ENCODE assay signal across 24 cellular contexts in genomic region chr12:1826401-1826800, GRCh38. TPM values are rescaled to one million over a fixed set of nuclear protein-coding genes. Genes with fewer than 3 reads are reported as not detected.
A peak's percentile ranks its signal among the peaks of the same experiment; 100 is the strongest.
DNase-seq lines count a peak whose midpoint lies in the region; ATAC-seq, FAIRE-seq and TF ChIP-seq lines count a peak whose summit lies in the region.
"Had no signal": no experiment of that assay in that cellular context is flagged by ENCODE, and none has a peak within 500 bp of the region (broad histone marks: within the 10 kb centered on the region; RNA-seq: fewer than 3 reads in every experiment).

No MANE protein-coding gene starts in this region.

- TF ChIP-seq CTCF in HepG2 (CRISPR knock-in tag; IDR thresholded peaks at IDR 0.05) (no peak), right lobe of liver (IDR thresholded peaks at IDR 0.05) (no peak)

- H2AK5ac ChIP-seq in mesendoderm (ENCODE audit: low read length), result no peak overlapping the region

- H3K9me3 ChIP-seq in HepG2 (ENCODE audit: low read length) (no peaks in the 10 kb centered on the region), right lobe of liver (no peaks in the 10 kb centered on the region)
- H3K9me3 ChIP-seq: A549, BE2C, Caco-2, HAP-1 had no signal

- H4K20me1 ChIP-seq in HepG2 (ENCODE audit: insufficient read depth, low read length), result no peaks in the 10 kb centered on the region

- H3K79me1 ChIP-seq in mesendoderm (ENCODE audit: low read length), result no peaks in the 10 kb centered on the region

- no peak overlapping the region for H2BK15ac ChIP-seq in mesendoderm (replicated peaks; ENCODE audit: low read depth)

- WGBS in HepG2 (ENCODE audit: low lambda C conversion rate), result 29% methylated on average over 6 of the region's 15 CpGs
- WGBS in right lobe of liver (ENCODE audit: insufficient coverage, low coverage, low lambda C conversion rate, missing lambda C conversion rate), result 54% methylated on average over 2 of the region's 15 CpGs
- WGBS in mesendoderm (ENCODE audit: extremely low coverage, insufficient coverage, low lambda C conversion rate), result no CpG with 5 or more reads among the region's 15 CpGs

- no peak overlapping the region for H4K5ac ChIP-seq in mesendoderm (ENCODE audit: low read length)

- CTCF ChIA-PET in HepG2 (lab: Yijun Ruan, JAX; ENCODE audit: low intra/inter-chr PET ratio, low total read pairs), result no interaction called here

- H3K27me3 ChIP-seq in HepG2 (ENCODE audit: control insufficient read depth in 1 of 2, insufficient read depth in 2 of 2, low read length in 2 of 2) (peaks cover 14 to 42% of the 10 kb centered on the region in 2 experiments; a peak in 4 of 5 replicates), right lobe of liver (no peaks in the 10 kb centered on the region), mesendoderm (ENCODE audit: insufficient read depth, low read length, poor library complexity) (no peaks in the 10 kb centered on the region)
- H3K27me3 ChIP-seq: BE2C had no signal

- no peak overlapping the region for H3K4me2 ChIP-seq in HepG2 (ENCODE audit: low read depth, low read length)
- no peak overlapping the region for H3K4me2 ChIP-seq in mesendoderm (ENCODE audit: low read length)
- H3K4me2 ChIP-seq: A549 had no signal

- H3K27ac ChIP-seq in HepG2 (ENCODE audit: extremely low read length, insufficient read depth, low read length) (no peak overlapping the region), right lobe of liver (no peak overlapping the region), angular gyrus (ENCODE audit: low read depth, low read length) (peak overlapping the region; percentile 7), mesendoderm (ENCODE audit: low read depth, low read length) (no peak overlapping the region)
- H3K27ac ChIP-seq: A549, C4-2B had no signal

- POLR2A ChIA-PET in HepG2 (lab: Yijun Ruan, JAX), result interaction anchor here (2.7 kb wide), 1 partner anchor 14 kb away, joined by 9 read pairs; no protein-coding TSS in a partner anchor

- no peak for ATAC-seq in HepG2
- ATAC-seq in right lobe of liver, result no peak
- ATAC-seq: A549; CD8-positive, alpha-beta T cell had no signal

- no TSS peak for BruUV-seq in HepG2 (replicated peaks; lab: Mats Ljungman, UMichigan)

- H2BK5ac ChIP-seq in mesendoderm (ENCODE audit: low read length), result no peak overlapping the region

- no peak overlapping the region for H4K8ac ChIP-seq in mesendoderm (ENCODE audit: low read depth, low read length)

- no peak overlapping the region for H3K4ac ChIP-seq in mesendoderm (ENCODE audit: low read depth, low read length)

- no peak for TF ChIP-seq POLR2A in HepG2 (IDR thresholded peaks at IDR 0.05; ENCODE audit: insufficient read depth in 1 of 2, low read depth in 2 of 2, low read length in 2 of 2)
- no peak for TF ChIP-seq POLR2A in right lobe of liver (IDR thresholded peaks at IDR 0.05)

- H3K4me3 ChIP-seq in HepG2 (replicated peaks in 1 of 3; ENCODE audit: insufficient read depth in 1 of 3, low read depth in 2 of 3, low read length in 3 of 3) (no peak overlapping the region), right lobe of liver (no peak overlapping the region), mesendoderm (ENCODE audit: low read length) (no peak overlapping the region)
- H3K4me3 ChIP-seq: A549, HAP-1 had no signal

- in situ Hi-C loops in HepG2 (cut with HindIII; ENCODE audit: extremely low pct_ligation_motif_present, low pct_unique_long_range_greater_than_20kb), result no loop called here

- TF ChIP-seq EP300 in HepG2 (IDR thresholded peaks at IDR 0.05; ENCODE audit: low read depth in 2 of 2, low read length in 2 of 2) (no peak), HepG2 (CRISPR knock-in tag; IDR thresholded peaks at IDR 0.05; ENCODE audit: borderline replicate concordance) (no peak)

- H3K9ac ChIP-seq in HepG2 (ENCODE audit: insufficient read depth, low read depth, low read length) (no peak overlapping the region), mesendoderm (ENCODE audit: low read length) (no peak overlapping the region)

- H2BK120ac ChIP-seq in mesendoderm (ENCODE audit: low read depth, low read length), result no peak overlapping the region

- FAIRE-seq in HepG2 (lab: Jason Lieb, UNC), result no peak
- FAIRE-seq: A549, G401.6, GM12892, H54 had no signal

- no peak for TF ChIP-seq RAD21 in HepG2 (CRISPR knock-in tag; IDR thresholded peaks at IDR 0.05)

- no peak for DNase-seq in HepG2 (ENCODE audit: low spot score)
- DNase-seq in right lobe of liver, result no peak
- DNase-seq in mesendoderm, result no peak
- DNase-seq in NOMO-1 treated with dmso at 0.1 percent for 144 hours (lab: John Stamatoyannopoulos, UW; ENCODE audit: unreplicated experiment), result no peak
- no peak for DNase-seq in hippocampal formation (lab: John Stamatoyannopoulos, UW)
- no peak for DNase-seq in activated T-cell treated with anti-CD3 and anti-CD28 coated beads, Interleukin-2, amount 50 U/mL, for 48 hours
- DNase-seq: 8988T; ACHN; AML-193; BE2C; Caco-2; CD4-positive, CD25-positive, alpha-beta regulatory T cell; DMS153; DND-41; GOT3; HFFc6 had no signal

- H3K56ac ChIP-seq in mesendoderm (ENCODE audit: low read length), result peak overlapping the region; percentile 25

- H3K4me1 ChIP-seq in HepG2 (ENCODE audit: insufficient read depth, low read length), result peaks cover 53% of the 10 kb centered on the region
- no peaks in the 10 kb centered on the region for H3K4me1 ChIP-seq in right lobe of liver
- peaks cover 1% of the 10 kb centered on the region for H3K4me1 ChIP-seq in mesendoderm (ENCODE audit: control insufficient read depth, low read depth, low read length)
- H3K4me1 ChIP-seq: A549, BE2C, HAP-1 had no signal

- intact Hi-C loops in HepG2 (cut with micrococcal nuclease; ENCODE audit: unreplicated experiment), result no loop called here
- intact Hi-C loops in right lobe of liver (cut with DNase I), result loop anchor here in 1 of 2 donors (10.0 kb wide), 1 partner anchor 88 kb away; the partner anchor contains the start of gene CACNA2D4

- no peak overlapping the region for H3K23ac ChIP-seq in mesendoderm (ENCODE audit: low read length)

- no peak overlapping the region for H2AFZ ChIP-seq in HepG2 (ENCODE audit: low read length)

- H3K36me3 ChIP-seq in HepG2 (replicated peaks in 1 of 2; ENCODE audit: control insufficient read depth in 1 of 2, insufficient read depth in 2 of 2, low read length in 2 of 2) (no peaks in the 10 kb centered on the region), right lobe of liver (no peaks in the 10 kb centered on the region), mesendoderm (ENCODE audit: control insufficient read depth, insufficient read depth, low read length) (no peaks in the 10 kb centered on the region)
- H3K36me3 ChIP-seq: BE2C, HAP-1 had no signal

- H3K79me2 ChIP-seq in HepG2 (ENCODE audit: insufficient read depth, low read length), result no peaks in the 10 kb centered on the region
- H3K79me2 ChIP-seq in mesendoderm (ENCODE audit: control insufficient read depth, insufficient read depth, low read length), result no peaks in the 10 kb centered on the region

- no peak overlapping the region for H3K18ac ChIP-seq in mesendoderm (ENCODE audit: low read length)

TF ChIP-seq in HepG2, 621 proteins besides CTCF, POLR2A, EP300 and RAD21:
- no peak for TF ChIP-seq MEIS2 (CRISPR knock-in tag; IDR thresholded peaks at IDR 0.05)
- 0 out of 2 replicates have a peak, but pooled peaks have one; percentile 22 for TF ChIP-seq HNRNPL (IDR thresholded peaks at IDR 0.05; ENCODE audit: low read depth, low read length)

RNA-seq across cellular contexts. Expression of gene LRTM2, which starts 6.0 kb away (rescaled TPM):
- total RNA-seq in HepG2 (2016; rRNA removed; fragmentation: Illumina TruSeq; extraction: Trizol) (not detected in 2 replicates), right lobe of liver (not detected)
- not detected in 2 replicates for total RNA-seq in HepG2 (2016; cell fraction: cytosol; rRNA removed; fragmentation: Illumina TruSeq; extraction: Trizol; ENCODE audit: low read depth)
- total RNA-seq in HepG2 (2016; cell fraction: insoluble cytoplasmic fraction; rRNA removed; fragmentation: Illumina TruSeq; extraction: Trizol), result not detected in 2 replicates
- not detected in 2 replicates for total RNA-seq in HepG2 (2016; cell fraction: membrane; rRNA removed; fragmentation: Illumina TruSeq; extraction: Trizol)
- total RNA-seq in HepG2 (2016; cell fraction: nucleus; rRNA removed; fragmentation: Illumina TruSeq; extraction: Trizol), result not detected in 2 replicates
- polyA plus RNA-seq in HepG2 (2011; rRNA removed), result 0.09 and 0.17 TPM in 2 replicates
- 0.09 TPM in 2 replicates for polyA plus RNA-seq in HepG2 (2011; cell fraction: cytosol; rRNA removed)
- 0.39 and 0.76 TPM in 2 replicates for polyA plus RNA-seq in HepG2 (2011; cell fraction: nucleus; rRNA removed)
- polyA plus RNA-seq in HepG2 (2012), result 0.16 and 0.17 TPM in 2 replicates
- not detected in 2 replicates for polyA plus RNA-seq in HepG2 (2016; cell fraction: cytosol; fragmentation: Illumina TruSeq; extraction: Trizol; ENCODE audit: low read depth)
- not detected in 2 replicates for polyA plus RNA-seq in HepG2 (2016; cell fraction: insoluble cytoplasmic fraction; fragmentation: Illumina TruSeq; extraction: Trizol; ENCODE audit: low read depth)
- not detected in 2 replicates for polyA plus RNA-seq in HepG2 (2016; cell fraction: membrane; fragmentation: Illumina TruSeq; extraction: Trizol; ENCODE audit: low read depth)
- polyA plus RNA-seq in HepG2 (2016; cell fraction: nucleus; fragmentation: Illumina TruSeq; extraction: Trizol; ENCODE audit: insufficient read depth, low read depth), result not detected in 2 replicates
- 0.40 TPM in 1 of 2 replicates, not detected in the other for polyA minus RNA-seq in HepG2 (2011; rRNA and poly(A)+ RNA removed; ENCODE audit: low replicate concordance)
- not detected in 2 replicates for polyA minus RNA-seq in HepG2 (2011; cell fraction: cytosol; rRNA and poly(A)+ RNA removed)
- polyA minus RNA-seq in HepG2 (2011; cell fraction: nucleus; rRNA and poly(A)+ RNA removed), result not detected in 2 replicates
- not detected for polyA plus RNA-seq in mesendoderm (2013, experiment 1 of 2)
- 0.04 TPM for polyA plus RNA-seq in mesendoderm (2013, experiment 2 of 2)
- total RNA-seq: Caco-2; CD4-positive, CD25-positive, alpha-beta regulatory T cell; CD8-positive, alpha-beta T cell; HFFc6 had no signal
- polyA plus RNA-seq: A549; CD4-positive, CD25-positive, alpha-beta regulatory T cell had no signal
